1 cellular context compared by ENCODE assay signal in genomic region chr1:58200437-58200836, GRCh38.
TF ChIP-seq lines count a peak whose summit lies in the region.

No MANE protein-coding gene starts in this region.

TF ChIP-seq in HepG2, 621 proteins besides CTCF, POLR2A, EP300 and RAD21 (continued from another document):
- TF ChIP-seq YY1 (IDR thresholded peaks at IDR 0.05; ENCODE audit: insufficient read depth, insufficient replicate concordance, low read depth, low read length): no peak
